19 cellular contexts compared by ENCODE assay signal in the genomic region with DNA sequence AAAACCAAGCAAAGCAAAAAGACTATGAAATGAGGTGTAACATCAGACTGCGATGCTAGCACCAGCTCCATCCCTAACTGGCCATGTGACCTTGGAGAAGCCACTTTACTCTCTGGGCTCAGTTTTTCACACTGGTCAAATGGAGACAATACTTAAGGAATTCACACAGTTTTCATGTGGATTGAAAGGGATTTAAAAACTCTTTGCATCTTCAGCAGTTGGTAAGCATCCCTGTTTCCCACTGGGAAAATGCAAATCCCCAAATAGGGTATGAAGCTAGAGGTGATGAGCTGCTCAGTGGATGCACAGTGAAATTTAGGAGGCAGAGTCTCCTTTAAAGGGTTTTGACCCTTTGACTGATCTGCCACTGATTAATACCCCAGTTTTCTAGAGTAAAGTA.
DNase-seq lines count a peak whose midpoint lies in the region; ATAC-seq and TF ChIP-seq lines count a peak whose summit lies in the region.
"Had no signal": no experiment of that assay in that cellular context is flagged by ENCODE, and none has a peak within 500 bp of the region (broad histone marks: within the 10 kb centered on the region; RNA-seq: fewer than 3 reads in every experiment).

No MANE protein-coding gene starts in this region.

- H3K79me1 ChIP-seq in mesendoderm (ENCODE audit: low read length): no peaks in the 10 kb centered on the region

- no peak overlapping the region for H3K4ac ChIP-seq in mesendoderm (ENCODE audit: low read depth, low read length)

- H3K23ac ChIP-seq in mesendoderm (ENCODE audit: low read length): no peak overlapping the region

- no peaks in the 10 kb centered on the region for H3K27me3 Mint-ChIP-seq in WTC11 (ENCODE audit: low read depth)
- H3K27me3 Mint-ChIP-seq in endodermal cell (ENCODE audit: insufficient read depth): peaks cover 52% of the 10 kb centered on the region
- H3K27me3 Mint-ChIP-seq in activated naive CD8-positive, alpha-beta T cell treated with anti-CD3 and anti-CD28 coated beads, Interleukin-2, amount 50 U/mL, for 24 hours: peaks cover 11% of the 10 kb centered on the region

- H3K27me3 ChIP-seq in endodermal cell (ENCODE audit: control insufficient read depth, insufficient read depth, low read length, poor library complexity, severe bottlenecking): no peaks in the 10 kb centered on the region
- no peaks in the 10 kb centered on the region for H3K27me3 ChIP-seq in mesendoderm (ENCODE audit: insufficient read depth, low read length, poor library complexity)
- H3K27me3 ChIP-seq: BE2C, BLaER1 had no signal

- H3K9ac ChIP-seq in endodermal cell (ENCODE audit: extremely low read depth, low read length, poor library complexity, severe bottlenecking) (peak overlapping the region; percentile 14), mesendoderm (ENCODE audit: low read length) (no peak overlapping the region)
- H3K9ac ChIP-seq: BLaER1 had no signal

- H3K4me2 ChIP-seq in mesendoderm (ENCODE audit: low read length): no peak overlapping the region
- H3K4me2 ChIP-seq: BLaER1 had no signal

- H3K27ac Mint-ChIP-seq in WTC11 (no peak overlapping the region), endodermal cell (no peak overlapping the region)
- H3K27ac Mint-ChIP-seq in activated naive CD8-positive, alpha-beta T cell treated with anti-CD3 and anti-CD28 coated beads, Interleukin-2, amount 50 U/mL, for 24 hours: no peak overlapping the region
- H3K27ac Mint-ChIP-seq: CD14-positive monocyte; CD4-positive, alpha-beta memory T cell; CD4-positive, CD25-positive, alpha-beta regulatory T cell; CD8-positive, alpha-beta memory T cell had no signal

- H3K27ac ChIP-seq in endodermal cell (ENCODE audit: low read depth, low read length): no peak overlapping the region
- H3K27ac ChIP-seq in mesendoderm (ENCODE audit: low read depth, low read length): no peak overlapping the region
- H3K27ac ChIP-seq: 22Rv1, BLaER1 had no signal

- H3K4me1 ChIP-seq in endodermal cell (ENCODE audit: control insufficient read depth, insufficient read depth, low read length) (peaks cover 13% of the 10 kb centered on the region), mesendoderm (ENCODE audit: control insufficient read depth, low read depth, low read length) (no peaks in the 10 kb centered on the region)
- H3K4me1 ChIP-seq: BE2C, BLaER1 had no signal

- no peak overlapping the region for H4K8ac ChIP-seq in mesendoderm (ENCODE audit: low read depth, low read length)

- no peak overlapping the region for H2BK120ac ChIP-seq in mesendoderm (ENCODE audit: low read depth, low read length)

- no peaks in the 10 kb centered on the region for H3K9me3 ChIP-seq in endodermal cell (ENCODE audit: control insufficient read depth, low read length)
- H3K9me3 ChIP-seq: BE2C, BLaER1 had no signal

- no peak overlapping the region for H2BK5ac ChIP-seq in mesendoderm (ENCODE audit: low read length)

- no peak for TF ChIP-seq CTCF in WTC11 (IDR thresholded peaks at IDR 0.05)
- TF ChIP-seq CTCF in endodermal cell (conservative IDR thresholded peaks at IDR 0.05): no peak

- H3K36me3 ChIP-seq in endodermal cell (ENCODE audit: control insufficient read depth, insufficient read depth, low read length) (no peaks in the 10 kb centered on the region), mesendoderm (ENCODE audit: control insufficient read depth, insufficient read depth, low read length) (no peaks in the 10 kb centered on the region)
- H3K36me3 ChIP-seq: BE2C, BLaER1 had no signal

- H3K36me3 Mint-ChIP-seq in WTC11 (no peaks in the 10 kb centered on the region), endodermal cell (ENCODE audit: low read depth) (no peaks in the 10 kb centered on the region)
- H3K36me3 Mint-ChIP-seq in activated naive CD8-positive, alpha-beta T cell treated with anti-CD3 and anti-CD28 coated beads, Interleukin-2, amount 50 U/mL, for 24 hours (ENCODE audit: low read depth): no peaks in the 10 kb centered on the region
- H3K36me3 Mint-ChIP-seq: CD14-positive monocyte; CD4-positive, alpha-beta memory T cell; CD4-positive, CD25-positive, alpha-beta regulatory T cell; CD8-positive, alpha-beta memory T cell had no signal

- H2BK15ac ChIP-seq in mesendoderm (replicated peaks; ENCODE audit: low read depth): no peak overlapping the region

- H3K4me3 Mint-ChIP-seq in WTC11 (no peak overlapping the region), endodermal cell (no peak overlapping the region)
- no peak overlapping the region for H3K4me3 Mint-ChIP-seq in activated naive CD8-positive, alpha-beta T cell treated with anti-CD3 and anti-CD28 coated beads, Interleukin-2, amount 50 U/mL, for 24 hours
- H3K4me3 Mint-ChIP-seq: CD14-positive monocyte; CD4-positive, alpha-beta memory T cell; CD4-positive, CD25-positive, alpha-beta regulatory T cell; CD8-positive, alpha-beta memory T cell had no signal

- H3K79me2 ChIP-seq in mesendoderm (ENCODE audit: control insufficient read depth, insufficient read depth, low read length): no peaks in the 10 kb centered on the region

- H3K56ac ChIP-seq in mesendoderm (ENCODE audit: low read length): no peak overlapping the region

- H3K9me3 Mint-ChIP-seq in WTC11 (no peaks in the 10 kb centered on the region), endodermal cell (no peaks in the 10 kb centered on the region)
- no peaks in the 10 kb centered on the region for H3K9me3 Mint-ChIP-seq in activated naive CD8-positive, alpha-beta T cell treated with anti-CD3 and anti-CD28 coated beads, Interleukin-2, amount 50 U/mL, for 24 hours
- H3K9me3 Mint-ChIP-seq: CD8-positive, alpha-beta memory T cell had no signal

- CTCF ChIA-PET in WTC11 (lab: Charles Lee): interaction anchor here (0.6 kb wide), 1 partner anchor 243 kb away, joined by 3 read pairs; no protein-coding TSS in a partner anchor

- H3K4me3 ChIP-seq in endodermal cell (ENCODE audit: low read length): no peak overlapping the region
- no peak overlapping the region for H3K4me3 ChIP-seq in mesendoderm (ENCODE audit: low read length)
- H3K4me3 ChIP-seq: BLaER1 had no signal

- WGBS in endodermal cell (ENCODE audit: insufficient coverage in 1 of 2, insufficient read length in 1 of 2), 2 experiments: 67 to 83% methylated on average over 1 of the region's 1 CpG
- no CpG with 5 or more reads among the region's 1 CpG for WGBS in mesendoderm (ENCODE audit: extremely low coverage, insufficient coverage, low lambda C conversion rate)

- no peak overlapping the region for H2AK5ac ChIP-seq in mesendoderm (ENCODE audit: low read length)

- peaks cover 3% of the 10 kb centered on the region; the same call in 1 of the 2 replicates for H3K4me1 Mint-ChIP-seq in WTC11
- H3K4me1 Mint-ChIP-seq in endodermal cell: peaks cover 34% of the 10 kb centered on the region
- no peaks in the 10 kb centered on the region for H3K4me1 Mint-ChIP-seq in activated naive CD8-positive, alpha-beta T cell treated with anti-CD3 and anti-CD28 coated beads, Interleukin-2, amount 50 U/mL, for 24 hours
- H3K4me1 Mint-ChIP-seq: CD14-positive monocyte; CD4-positive, alpha-beta memory T cell; CD4-positive, CD25-positive, alpha-beta regulatory T cell; CD8-positive, alpha-beta memory T cell had no signal

- H4K5ac ChIP-seq in mesendoderm (ENCODE audit: low read length): no peak overlapping the region

- POLR2A ChIA-PET in WTC11 (lab: Charles Lee): no interaction called here

- no peak overlapping the region for H3K18ac ChIP-seq in mesendoderm (ENCODE audit: low read length)

- ATAC-seq in WTC11 (no peak; the same call in 1 of the 2 replicates), GM18498 (IDR thresholded peaks at IDR 0.05; ENCODE audit: unreplicated experiment) (no peak), HG03196 (IDR thresholded peaks at IDR 0.05; ENCODE audit: unreplicated experiment) (no peak)
- ATAC-seq in activated naive CD8-positive, alpha-beta T cell treated with anti-CD3 and anti-CD28 coated beads, Interleukin-2, amount 50 U/mL, for 24 hours: no peak

- no peak for DNase-seq in WTC11 (ENCODE audit: low spot score)
- peak; percentile 59 for DNase-seq in endodermal cell
- peak; percentile 74 for DNase-seq in mesendoderm
- no peak for DNase-seq in activated naive CD8-positive, alpha-beta T cell treated with anti-CD3 and anti-CD28 coated beads, Interleukin-2, amount 50 U/mL, for 24 hours
- DNase-seq: ACHN; BE2C; C1 segment of cervical spinal cord; Calu3; CD4-positive, alpha-beta memory T cell; CD4-positive, CD25-positive, alpha-beta regulatory T cell; CD8-positive, alpha-beta memory T cell; COR-L47; DMS79 treated with DMSO at 0.1 percent for 48 hours; GF-D8 had no signal

TF ChIP-seq in WTC11, 78 proteins besides CTCF, POLR2A, EP300 and RAD21:
- TF ChIP-seq, protein P1, sequence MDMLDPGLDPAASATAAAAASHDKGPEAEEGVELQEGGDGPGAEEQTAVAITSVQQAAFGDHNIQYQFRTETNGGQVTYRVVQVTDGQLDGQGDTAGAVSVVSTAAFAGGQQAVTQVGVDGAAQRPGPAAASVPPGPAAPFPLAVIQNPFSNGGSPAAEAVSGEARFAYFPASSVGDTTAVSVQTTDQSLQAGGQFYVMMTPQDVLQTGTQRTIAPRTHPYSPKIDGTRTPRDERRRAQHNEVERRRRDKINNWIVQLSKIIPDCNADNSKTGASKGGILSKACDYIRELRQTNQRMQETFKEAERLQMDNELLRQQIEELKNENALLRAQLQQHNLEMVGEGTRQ (CRISPR knock-in tag; IDR thresholded peaks at IDR 0.05): peak; percentile 63
- TF ChIP-seq, protein P2, sequence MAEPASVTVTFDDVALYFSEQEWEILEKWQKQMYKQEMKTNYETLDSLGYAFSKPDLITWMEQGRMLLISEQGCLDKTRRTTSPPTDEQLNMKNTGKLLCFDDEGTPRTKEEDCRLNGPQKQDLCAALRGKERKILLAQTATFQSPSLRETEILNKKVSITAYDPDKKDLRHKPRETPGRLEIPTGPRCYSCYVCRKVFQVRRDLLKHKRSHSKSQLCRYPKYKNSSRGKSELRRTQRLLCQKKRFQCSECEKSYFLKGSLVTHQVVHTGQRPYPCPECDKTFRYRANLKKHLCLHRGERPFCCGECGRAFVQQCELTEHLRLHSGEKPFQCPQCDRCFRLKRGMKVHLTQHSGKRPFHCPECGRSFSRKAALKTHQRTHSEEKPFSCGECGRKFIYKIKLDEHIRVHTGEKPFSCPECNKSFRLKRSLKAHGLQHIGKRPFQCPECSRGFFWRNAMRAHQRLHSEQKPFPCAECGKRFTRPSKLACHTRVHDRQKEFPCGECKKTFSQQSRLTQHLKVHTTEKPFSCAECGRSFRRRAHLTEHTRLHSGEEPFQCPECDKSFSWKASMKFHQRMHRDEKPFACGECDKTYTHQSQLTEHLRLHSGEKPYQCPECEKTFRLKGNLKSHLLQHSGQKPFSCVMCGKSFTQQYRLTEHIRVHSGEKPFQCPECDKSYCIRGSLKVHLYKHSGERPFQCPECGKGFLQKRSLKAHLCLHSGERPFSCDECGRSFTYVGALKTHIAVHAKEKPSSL (CRISPR knock-in tag; conservative IDR thresholded peaks at IDR 0.05): no peak

Comparison
In these comparisons a context has a peak if more than half of its experiments do, and no peak if none do; other contexts are left out.
1. DNase-seq: peak in endodermal cell (single experiment) and mesendoderm (single experiment); none in WTC11 (single experiment) and activated naive CD8-positive, alpha-beta T cell treated with anti-CD3 and anti-CD28 coated beads, Interleukin-2, amount 50 U/mL, for 24 hours (single experiment).